Comparison of ENCODE assay signal across 25 cellular contexts in genomic region chr1:69847670-69848069, GRCh38.
"Had no signal": no experiment of that assay in that cellular context is flagged by ENCODE, and none has a peak within 500 bp of the region (broad histone marks: within the 10 kb centered on the region; RNA-seq: fewer than 3 reads in every experiment).

No MANE protein-coding gene starts in this region.

- H3K4me3 Mint-ChIP-seq: dendritic cell treated with granulocyte-macrophage colony-stimulating factor and Interleukin-4, amounts not matched to agents 40 ng/mL and 50 ng/mL, for 4 days; effector memory CD8-positive, alpha-beta T cell; endodermal cell had no signal

- H3K9me3 Mint-ChIP-seq: endodermal cell had no signal

- H3K27me3 Mint-ChIP-seq: dendritic cell treated with granulocyte-macrophage colony-stimulating factor and Interleukin-4, amounts not matched to agents 40 ng/mL and 50 ng/mL, for 4 days; effector memory CD8-positive, alpha-beta T cell had no signal

- H3K27ac Mint-ChIP-seq: dendritic cell treated with granulocyte-macrophage colony-stimulating factor and Interleukin-4, amounts not matched to agents 40 ng/mL and 50 ng/mL, for 4 days; effector memory CD8-positive, alpha-beta T cell; endodermal cell had no signal

- H3K36me3 ChIP-seq: colonic mucosa, esophagus muscularis mucosa, esophagus squamous epithelium, gastrocnemius medialis, gastroesophageal sphincter had no signal

- H3K27ac ChIP-seq: colonic mucosa, coronary artery, epithelial cell of prostate, esophagus muscularis mucosa, esophagus squamous epithelium, foreskin keratinocyte, gastrocnemius medialis, gastroesophageal sphincter had no signal

- DNase-seq: colonic mucosa; cortex of kidney; dermis blood vessel endothelial cell; dorsolateral prefrontal cortex; effector CD4-positive, alpha-beta T cell; effector CD8-positive, alpha-beta T cell; effector memory CD4-positive, alpha-beta T cell; effector memory CD8-positive, alpha-beta T cell; endodermal cell; erythroblast; esophagus squamous epithelium; foreskin fibroblast; foreskin keratinocyte; foreskin melanocyte; gastrocnemius medialis; glutamatergic neuron; head of caudate nucleus had no signal

- H3K4me1 ChIP-seq: colonic mucosa, esophagus muscularis mucosa, esophagus squamous epithelium, foreskin keratinocyte, gastrocnemius medialis, gastroesophageal sphincter had no signal

- H3K27me3 ChIP-seq: colonic mucosa, dorsolateral prefrontal cortex, esophagus muscularis mucosa, esophagus squamous epithelium, foreskin keratinocyte, gastrocnemius medialis, gastroesophageal sphincter had no signal

- H3K9me3 ChIP-seq: colonic mucosa, esophagus muscularis mucosa, esophagus squamous epithelium, gastrocnemius medialis, gastroesophageal sphincter had no signal

- FAIRE-seq: colon, endometrium, endothelial cell of umbilical vein had no signal

- H3K4me3 ChIP-seq: colonic mucosa, coronary artery, dorsolateral prefrontal cortex, esophagus muscularis mucosa, esophagus squamous epithelium, gastrocnemius medialis, gastroesophageal sphincter had no signal
